Comparison of ENCODE assay signal across 17 cellular contexts in the genomic region with DNA sequence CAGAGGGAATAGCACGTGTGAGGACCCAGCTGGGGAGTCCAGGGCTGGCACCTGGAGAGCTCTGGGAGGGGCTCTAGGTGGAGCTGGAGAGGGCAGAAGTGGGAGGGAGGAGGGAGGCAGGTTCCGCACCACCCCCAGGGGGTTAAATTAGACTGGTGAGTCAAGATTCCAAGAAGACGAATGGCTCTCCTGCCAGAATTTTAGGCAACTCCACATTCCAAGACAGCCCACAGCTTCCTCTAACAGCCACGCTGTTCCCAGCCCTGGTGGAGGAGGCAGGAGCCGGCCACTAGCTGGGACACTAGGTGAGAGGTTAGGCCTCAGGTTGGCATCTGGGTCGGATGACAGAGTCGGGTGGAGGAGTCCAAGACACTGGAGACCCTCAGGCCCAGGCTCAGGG.
DNase-seq lines count a peak whose midpoint lies in the region; ATAC-seq and TF ChIP-seq lines count a peak whose summit lies in the region.
"Had no signal": no experiment of that assay in that cellular context is flagged by ENCODE, and none has a peak within 500 bp of the region (broad histone marks: within the 10 kb centered on the region; RNA-seq: fewer than 3 reads in every experiment).

No MANE protein-coding gene starts in this region.

- peaks cover 4% of the 10 kb centered on the region for H3K4me1 Mint-ChIP-seq in neural progenitor cell

- no peaks in the 10 kb centered on the region for H3K9me3 ChIP-seq in MG63
- no peaks in the 10 kb centered on the region for H3K9me3 ChIP-seq in neural progenitor cell (ENCODE audit: low read depth)

- no peak for TF ChIP-seq CTCF in epithelial cell of esophagus (IDR thresholded peaks at IDR 0.05; ENCODE audit: insufficient read depth, low read depth, low read length, missing control alignments)
- TF ChIP-seq CTCF in neural progenitor cell (IDR thresholded peaks at IDR 0.05) = no peak

- H4K20me1 ChIP-seq in neural progenitor cell (ENCODE audit: low read depth) = no peaks in the 10 kb centered on the region

- peak overlapping the region; percentile 26 for H2AFZ ChIP-seq in neural progenitor cell (replicated peaks)

- H3K27me3 ChIP-seq in MG63 (no peaks in the 10 kb centered on the region), neural progenitor cell (no peaks in the 10 kb centered on the region)

- no peak overlapping the region for H3K9ac ChIP-seq in neural progenitor cell

- peaks cover 12% of the 10 kb centered on the region for H3K27me3 Mint-ChIP-seq in neural progenitor cell (ENCODE audit: insufficient read depth, low read depth)

- no peaks in the 10 kb centered on the region for H3K36me3 ChIP-seq in MG63
- no peaks in the 10 kb centered on the region for H3K36me3 ChIP-seq in neural progenitor cell

- H3K4me3 Mint-ChIP-seq in neural progenitor cell = no peak overlapping the region
- H3K4me3 Mint-ChIP-seq: activated naive CD4-positive, alpha-beta T cell treated with anti-CD3 and anti-CD28 coated beads, Interleukin-2, amount 10 ng/mL, durations not matched to agents 7 days and 5 days; CD4-positive, alpha-beta T cell; stimulated activated naive CD8-positive, alpha-beta T cell treated with anti-CD3 and anti-CD28 coated beads, Interleukin-15, Interleukin-2, amounts not matched to agents 100 ng/mL and 50 ng/mL, for 24 hours had no signal

- peak; percentile 75 for DNase-seq in Daoy (ENCODE audit: low read depth)
- peak; percentile 76 for DNase-seq in MG63
- peak; percentile 51 for DNase-seq in epithelial cell of esophagus (ENCODE audit: low read depth)
- DNase-seq in neural progenitor cell (ENCODE audit: low spot score) = no peak
- DNase-seq in NK-92 treated with Interleukin-12 subunit alpha and Interleukin-12 subunit beta, amount 100 ng/mL, for 24 hours (lab: John Stamatoyannopoulos, UW) = no peak
- no peak for DNase-seq in NCI-H146 treated with DMSO at 0.1 percent for 48 hours (lab: John Stamatoyannopoulos, UW; ENCODE audit: unreplicated experiment)
- DNase-seq: activated CD4-positive, alpha-beta T cell treated with anti-CD3 and anti-CD28 coated beads, Interleukin-2, amount 50 U/mL, for 48 hours; activated naive CD4-positive, alpha-beta T cell treated with anti-CD3 and anti-CD28 coated beads, Interleukin-2, amount 10 ng/mL, durations not matched to agents 7 days and 5 days; CD4-positive, alpha-beta T cell; erythroblast; GF-D8; NCI-H2171 treated with DMSO at 0.1 percent for 48 hours; OCI-M1; retina had no signal

- ATAC-seq in HG02938 (IDR thresholded peaks at IDR 0.05; ENCODE audit: unreplicated experiment) (no peak), GM18861 (IDR thresholded peaks at IDR 0.05; ENCODE audit: unreplicated experiment) (no peak)

- H3K27ac Mint-ChIP-seq in neural progenitor cell = no peak overlapping the region
- H3K27ac Mint-ChIP-seq: activated naive CD4-positive, alpha-beta T cell treated with anti-CD3 and anti-CD28 coated beads, Interleukin-2, amount 10 ng/mL, durations not matched to agents 7 days and 5 days; CD4-positive, alpha-beta T cell; stimulated activated naive CD8-positive, alpha-beta T cell treated with anti-CD3 and anti-CD28 coated beads, Interleukin-15, Interleukin-2, amounts not matched to agents 100 ng/mL and 50 ng/mL, for 24 hours had no signal

- H3K36me3 Mint-ChIP-seq in neural progenitor cell = no peaks in the 10 kb centered on the region
- H3K36me3 Mint-ChIP-seq: activated naive CD4-positive, alpha-beta T cell treated with anti-CD3 and anti-CD28 coated beads, Interleukin-2, amount 10 ng/mL, durations not matched to agents 7 days and 5 days had no signal

- H3K4me1 ChIP-seq in neural progenitor cell = no peaks in the 10 kb centered on the region

- H3K4me3 ChIP-seq in MG63 = no peak overlapping the region
- no peak overlapping the region for H3K4me3 ChIP-seq in epithelial cell of esophagus (ENCODE audit: low read length)
- H3K4me3 ChIP-seq in neural progenitor cell = no peak overlapping the region

- no peak overlapping the region for H3K27ac ChIP-seq in neural progenitor cell

- no peaks in the 10 kb centered on the region for H3K9me3 Mint-ChIP-seq in neural progenitor cell
- H3K9me3 Mint-ChIP-seq: activated naive CD4-positive, alpha-beta T cell treated with anti-CD3 and anti-CD28 coated beads, Interleukin-2, amount 10 ng/mL, durations not matched to agents 7 days and 5 days; stimulated activated naive CD8-positive, alpha-beta T cell treated with anti-CD3 and anti-CD28 coated beads, Interleukin-15, Interleukin-2, amounts not matched to agents 100 ng/mL and 50 ng/mL, for 24 hours had no signal

- H3K79me2 ChIP-seq in neural progenitor cell (ENCODE audit: low read depth) = no peaks in the 10 kb centered on the region

- H3F3A ChIP-seq in neural progenitor cell (ENCODE audit: low read depth) = no peaks in the 10 kb centered on the region

- H3K4me2 ChIP-seq in neural progenitor cell = no peak overlapping the region

Comparison
In these comparisons a context has a peak if more than half of its experiments do, and no peak if none do; other contexts are left out.
1. DNase-seq: peak in Daoy (single experiment), MG63 (single experiment) and epithelial cell of esophagus (single experiment); none in neural progenitor cell (single experiment), NK-92 treated with Interleukin-12 subunit alpha and Interleukin-12 subunit beta, amount 100 ng/mL, for 24 hours (single experiment) and NCI-H146 treated with DMSO at 0.1 percent for 48 hours (single experiment).